8 cellular contexts compared by ENCODE assay signal in the genomic region with DNA sequence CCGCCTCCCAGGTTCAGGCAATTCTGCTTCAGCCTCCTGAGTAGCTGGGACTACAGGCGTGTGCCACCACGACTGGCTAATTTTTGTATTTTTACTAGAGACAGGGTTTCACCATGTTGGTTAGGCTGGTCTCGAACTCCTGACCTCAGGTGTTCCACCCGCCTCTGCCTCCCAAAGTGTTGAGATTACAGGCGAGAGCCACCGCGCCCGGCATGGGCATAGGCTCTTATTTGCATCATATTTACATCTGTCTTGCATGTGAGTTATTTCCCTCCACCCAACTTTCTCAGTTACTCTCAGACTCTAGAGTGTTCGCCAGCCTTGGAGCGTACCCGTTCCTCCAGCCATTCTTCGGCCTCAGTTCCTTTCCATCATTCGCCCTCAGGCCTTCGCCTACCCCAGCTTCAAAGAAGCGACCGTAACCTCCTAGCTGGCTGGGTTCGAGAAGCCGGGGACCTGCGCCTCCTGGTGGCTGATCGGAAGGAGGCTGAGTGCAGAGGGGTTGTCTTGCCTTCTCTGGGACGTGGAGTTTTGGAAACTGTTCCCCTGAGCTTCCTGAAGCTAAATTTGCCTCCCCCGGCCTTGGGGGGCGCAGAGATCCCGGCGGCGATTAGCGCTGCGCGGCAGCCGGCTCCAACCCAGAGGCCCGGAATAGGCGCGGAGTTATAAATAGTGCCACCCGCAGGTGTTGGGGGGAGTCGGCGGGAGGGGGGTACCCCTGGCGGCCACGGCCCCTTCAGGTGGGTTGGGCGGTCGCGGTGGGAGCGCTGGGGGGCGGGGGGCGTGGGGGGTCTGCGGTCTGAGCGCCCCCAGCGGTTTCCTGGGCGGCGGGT. TPM values are rescaled to one million over a fixed set of nuclear protein-coding genes. Genes with fewer than 3 reads are reported as not detected.
DNase-seq lines count a peak whose midpoint lies in the region; ATAC-seq, FAIRE-seq and TF ChIP-seq lines count a peak whose summit lies in the region.

No MANE protein-coding gene starts in this region.

- H3K36me3 ChIP-seq in SU-DHL-6 (ENCODE audit: low read length) (no peaks in the 10 kb centered on the region), sigmoid colon (no peaks in the 10 kb centered on the region)

- 8 to 11% methylated on average over 50 of the region's 50 CpGs for WGBS in sigmoid colon, 2 donors

- H4K20me1 ChIP-seq in SU-DHL-6 (ENCODE audit: low read depth, low read length): no peaks in the 10 kb centered on the region

- H3F3A ChIP-seq in SU-DHL-6 (ENCODE audit: insufficient read depth): peaks cover 16% of the 10 kb centered on the region

- H3K4me1 ChIP-seq in sigmoid colon: peaks cover 0 to 27% (median 22%) of the 10 kb centered on the region in 4 donors

- TF ChIP-seq POLR2A in sigmoid colon (IDR thresholded peaks at IDR 0.05): no peak
- TF ChIP-seq POLR2A in H54 (IDR thresholded peaks at IDR 0.05; ENCODE audit: low read depth, low read length): no peak

- H3K79me2 ChIP-seq in SU-DHL-6 (ENCODE audit: insufficient read depth, low read length): no peaks in the 10 kb centered on the region

- no peaks in the 10 kb centered on the region for H3K9me3 ChIP-seq in SU-DHL-6 (ENCODE audit: insufficient read depth, low read length)
- H3K9me3 ChIP-seq in sigmoid colon: no peaks in the 10 kb centered on the region

- TF ChIP-seq EP300 in sigmoid colon (IDR thresholded peaks at IDR 0.05): no peak

- H3K4me3 ChIP-seq in SU-DHL-6 (ENCODE audit: insufficient read depth, low read length, poor library complexity, severe bottlenecking) (peak overlapping the region; percentile 30), sigmoid colon (peak overlapping the region; percentile 73 to 94 (median 81))

- no peak overlapping the region for H3K27ac ChIP-seq in SU-DHL-6 (ENCODE audit: low read depth, low read length)
- peak overlapping the region; percentile 96 to 99 (median 98) for H3K27ac ChIP-seq in sigmoid colon

- no peak overlapping the region for H2AFZ ChIP-seq in SU-DHL-6 (ENCODE audit: low read depth, low read length, severe bottlenecking)

- peak overlapping the region; percentile 60 for H3K4me2 ChIP-seq in SU-DHL-6 (ENCODE audit: low read depth, low read length, poor library complexity, severe bottlenecking)

- intact Hi-C loops in sigmoid colon (cut with DNase I): loop anchor here (5.0 kb wide), 1 partner anchor 37 kb away; a partner anchor contains a TSS

- H3K9ac ChIP-seq in SU-DHL-6 (ENCODE audit: low read length): no peak overlapping the region

- DNase-seq in DMS79 (lab: John Stamatoyannopoulos, UW): peak; percentile 24
- peak; percentile 93 for DNase-seq in Kasumi-1 (lab: John Stamatoyannopoulos, UW)
- peak; percentile 21 for DNase-seq in amniotic stem cell (lab: John Stamatoyannopoulos, UW)
- DNase-seq in hepatic stellate cell (ENCODE audit: low spot score): peak; percentile 87
- peak; percentile 87 for DNase-seq in sigmoid colon
- DNase-seq in H54 (ENCODE audit: insufficient read length, low spot score): no peak

- no peaks in the 10 kb centered on the region for H3K9me2 ChIP-seq in SU-DHL-6 (replicated peaks; ENCODE audit: insufficient read depth, low read length)

- ATAC-seq in GM21529 (IDR thresholded peaks at IDR 0.05; ENCODE audit: unreplicated experiment): no peak

- TF ChIP-seq CTCF in SU-DHL-6 (IDR thresholded peaks at IDR 0.05; ENCODE audit: insufficient read depth, low read length, poor library complexity, severe bottlenecking) (peak; percentile 96), sigmoid colon (IDR thresholded peaks at IDR 0.05) (peak in 3 of 4 experiments; percentile 73 to 82 (median 78))

- H3K27me3 ChIP-seq in SU-DHL-6 (ENCODE audit: low read length) (no peaks in the 10 kb centered on the region), sigmoid colon (no peaks in the 10 kb centered on the region)

- no peak for FAIRE-seq in H54 (lab: Jason Lieb, UNC)

RNA-seq across cellular contexts. Expression of a gene that starts 3.6 kb away (rescaled TPM):
- total RNA-seq in sigmoid colon: 10 to 100 TPM; 24.4 to 35.3 (median 29.5) TPM
- polyA plus RNA-seq in sigmoid colon: 100 to 1,000 TPM in 2 of 3 donors, 10 to 100 TPM in 1; 71.5 to 342 (median 141) TPM

RNA-seq across cellular contexts. Expression of a gene that starts 5.6 kb away (rescaled TPM):
- not detected for total RNA-seq in sigmoid colon
- under 1 TPM in 1 of 3 donors, not detected in 2; 0.39 TPM for polyA plus RNA-seq in sigmoid colon

RNA-seq across cellular contexts. Expression of a gene that starts 15.9 kb away (rescaled TPM):
- total RNA-seq in sigmoid colon: 10 to 100 TPM; 17.5 to 22.8 (median 18.5) TPM
- polyA plus RNA-seq in sigmoid colon: 10 to 100 TPM; 24.6 to 36.5 (median 27.7) TPM

RNA-seq across cellular contexts. Expression of a gene that starts 24.6 kb away (rescaled TPM):
- 10 to 100 TPM; 10.2 to 35.7 (median 25.7) TPM for total RNA-seq in sigmoid colon
- 100 to 1,000 TPM in 1 of 3 donors, 10 to 100 TPM in 2; 73.3 to 104 (median 95.5) TPM for polyA plus RNA-seq in sigmoid colon

RNA-seq across cellular contexts. Expression of a gene that starts 28.5 kb away (rescaled TPM):
- total RNA-seq in sigmoid colon: 10 to 100 TPM; 49.2 to 80.4 (median 57.0) TPM
- polyA plus RNA-seq in sigmoid colon: 10 to 100 TPM; 58.5 to 75.2 (median 63.1) TPM
